Comparison of ENCODE assay signal across 21 cellular contexts in genomic region chr12:108875682-108876361, GRCh38. TPM values are rescaled to one million over a fixed set of nuclear protein-coding genes. Genes with fewer than 3 reads are reported as not detected.
DNase-seq lines count a peak whose midpoint lies in the region; ATAC-seq lines count a peak whose summit lies in the region.
"Had no signal": no experiment of that assay in that cellular context is flagged by ENCODE, and none has a peak within 500 bp of the region (broad histone marks: within the 10 kb centered on the region; RNA-seq: fewer than 3 reads in every experiment).

No MANE protein-coding gene starts in this region.

- H3K4me1 Mint-ChIP-seq in activated CD8-positive, alpha-beta T cell treated with anti-CD3 and anti-CD28 coated beads, Interleukin-2, amount 10 ng/mL, durations not matched to agents 7 days and 5 days (ENCODE audit: low read depth), result peaks cover 10% of the 10 kb centered on the region

- no peak for ATAC-seq in activated CD8-positive, alpha-beta T cell treated with anti-CD3 and anti-CD28 coated beads, Interleukin-2, amount 10 ng/mL, durations not matched to agents 7 days and 5 days
- ATAC-seq in HG03457 (IDR thresholded peaks at IDR 0.05; ENCODE audit: unreplicated experiment), result no peak
- ATAC-seq: PC-3 had no signal

- no peaks in the 10 kb centered on the region for H3K36me3 Mint-ChIP-seq in activated CD8-positive, alpha-beta T cell treated with anti-CD3 and anti-CD28 coated beads, Interleukin-2, amount 10 ng/mL, durations not matched to agents 7 days and 5 days (ENCODE audit: low read depth)
- H3K36me3 Mint-ChIP-seq: CD14-positive monocyte had no signal

- H3K27ac Mint-ChIP-seq in activated CD8-positive, alpha-beta T cell treated with anti-CD3 and anti-CD28 coated beads, Interleukin-2, amount 10 ng/mL, durations not matched to agents 7 days and 5 days, result no peak overlapping the region

- H3K4me3 Mint-ChIP-seq in activated CD8-positive, alpha-beta T cell treated with anti-CD3 and anti-CD28 coated beads, Interleukin-2, amount 10 ng/mL, durations not matched to agents 7 days and 5 days, result no peak overlapping the region
- H3K4me3 Mint-ChIP-seq: CD14-positive monocyte had no signal

- DNase-seq in HT1080 (ENCODE audit: low read depth) (peak; percentile 24), M059J (ENCODE audit: low read depth) (peak; percentile 32), RPMI7951 (ENCODE audit: low read depth) (peak; percentile 12), A172 (ENCODE audit: low spot score) (no peak), mesenteric fat pad (ENCODE audit: low spot score) (no peak), posterior vena cava (ENCODE audit: low spot score) (no peak)
- DNase-seq in activated CD8-positive, alpha-beta T cell treated with anti-CD3 and anti-CD28 coated beads, Interleukin-2, amount 10 ng/mL, durations not matched to agents 7 days and 5 days, result peak; percentile 26
- DNase-seq: DMS79 treated with DMSO at 0.1 percent for 48 hours; H7; IMR-90; NCI-H1092; NCI-H1436 treated with DMSO at 0.1 percent for 48 hours; NCI-H2029; NCI-H2171; NCI-H446; NCI-H748 treated with DMSO at 0.1 percent for 48 hours; NK-92 treated with Interleukin-12 subunit alpha and Interleukin-12 subunit beta, amount 100 ng/mL, for 24 hours; PC-3; SIG-M5 had no signal

- CTCF ChIA-PET in activated CD8-positive, alpha-beta T cell treated with anti-CD3 and anti-CD28 coated beads, Interleukin-2, amount 10 ng/mL, durations not matched to agents 7 days and 5 days (lab: Charles Lee), result interaction anchor here (2.0 kb wide), 1 partner anchor 8 kb away, joined by 5 read pairs; no protein-coding TSS in a partner anchor

- POLR2A ChIA-PET in activated CD8-positive, alpha-beta T cell treated with anti-CD3 and anti-CD28 coated beads, Interleukin-2, amount 10 ng/mL, durations not matched to agents 7 days and 5 days (lab: Charles Lee), result interaction anchor here (0.7 kb wide), 1 partner anchor 29 kb away, joined by 3 read pairs; no protein-coding TSS in a partner anchor

- no peaks in the 10 kb centered on the region for H3K9me3 Mint-ChIP-seq in activated CD8-positive, alpha-beta T cell treated with anti-CD3 and anti-CD28 coated beads, Interleukin-2, amount 10 ng/mL, durations not matched to agents 7 days and 5 days (ENCODE audit: insufficient read depth)

- intact Hi-C loops in posterior vena cava (cut with DNase I), result no loop called here

- H3K27me3 Mint-ChIP-seq in activated CD8-positive, alpha-beta T cell treated with anti-CD3 and anti-CD28 coated beads, Interleukin-2, amount 10 ng/mL, durations not matched to agents 7 days and 5 days (ENCODE audit: low read depth), result peaks cover under 1% of the 10 kb centered on the region

RNA-seq across cellular contexts. Expression of gene DAO, which starts 4.1 kb away (rescaled TPM):
- not detected in 2 replicates for total RNA-seq in HT1080 (2014; rRNA removed; shearing (Covaris generic))
- not detected in 2 replicates for polyA plus RNA-seq in HT1080 (2015; cell fraction: cytosol; rRNA removed)
- polyA plus RNA-seq in HT1080 (2015; cell fraction: nucleus; rRNA removed), result not detected in 2 replicates
- not detected in 2 replicates for total RNA-seq in M059J (2014; rRNA removed; shearing (Covaris generic))
- total RNA-seq in RPMI7951 (2014; rRNA removed; shearing (Covaris generic)), result not detected in 2 replicates
- total RNA-seq in activated CD8-positive, alpha-beta T cell treated with anti-CD3 and anti-CD28 coated beads, Interleukin-2, amount 10 ng/mL, durations not matched to agents 7 days and 5 days, result not detected
- total RNA-seq in A172 (2014; rRNA removed; shearing (Covaris generic)), result not detected in 2 replicates
- total RNA-seq in mesenteric fat pad, result not detected
- under 1 TPM in 1 of 2 donors, not detected in 1; 0.28 TPM for total RNA-seq in posterior vena cava
- total RNA-seq: H7, IMR-90, PC-3 had no signal
- polyA plus RNA-seq: CD14-positive monocyte, IMR-90 had no signal

RNA-seq across cellular contexts. Expression of gene SSH1, which starts 18.4 kb away (rescaled TPM):
- total RNA-seq in HT1080 (2014; rRNA removed; shearing (Covaris generic)), result 9.2 and 10.8 TPM in 2 replicates
- 11.6 and 13.7 TPM in 2 replicates for polyA plus RNA-seq in HT1080 (2015; cell fraction: cytosol; rRNA removed)
- 13.8 and 19.4 TPM in 2 replicates for polyA plus RNA-seq in HT1080 (2015; cell fraction: nucleus; rRNA removed)
- total RNA-seq in M059J (2014; rRNA removed; shearing (Covaris generic)), result 10.5 and 20.1 TPM in 2 replicates
- 21.1 and 23.7 TPM in 2 replicates for total RNA-seq in RPMI7951 (2014; rRNA removed; shearing (Covaris generic))
- 10 to 100 TPM; 27.5 to 29.8 TPM for total RNA-seq in activated CD8-positive, alpha-beta T cell treated with anti-CD3 and anti-CD28 coated beads, Interleukin-2, amount 10 ng/mL, durations not matched to agents 7 days and 5 days
- total RNA-seq in A172 (2014; rRNA removed; shearing (Covaris generic)), result 6.9 and 7.4 TPM in 2 replicates
- total RNA-seq in mesenteric fat pad (63.2 TPM), posterior vena cava (10 to 100 TPM; 34.7 to 43.9 TPM)

Comparison
In these comparisons a context has a peak if more than half of its experiments do, and no peak if none do; other contexts are left out.
1. DNase-seq: peak in HT1080 (single experiment), M059J (single experiment), RPMI7951 (single experiment) and activated CD8-positive, alpha-beta T cell treated with anti-CD3 and anti-CD28 coated beads, Interleukin-2, amount 10 ng/mL, durations not matched to agents 7 days and 5 days (single experiment); none in A172 (single experiment), mesenteric fat pad (single experiment) and posterior vena cava (single experiment).